ENCODE assay signal across 1 cellular context in genomic region chr7:92987543-92987942, GRCh38.
TF ChIP-seq lines count a peak whose summit lies in the region.

No MANE protein-coding gene starts in this region.

TF ChIP-seq in K562, 482 proteins besides CTCF, POLR2A, EP300 and RAD21:
- TF ChIP-seq ELK1 (CRISPR knock-in tag; IDR thresholded peaks at IDR 0.05), result no peak
- TF ChIP-seq HNRNPH1 (optimal IDR thresholded peaks at IDR 0.05; ENCODE audit: low read depth, low read length), result no peak
- no peak for TF ChIP-seq ZKSCAN8 (CRISPR knock-in tag; IDR thresholded peaks at IDR 0.05)
- no peak for TF ChIP-seq GTF2B (IDR thresholded peaks at IDR 0.05; ENCODE audit: extremely low read depth, insufficient read length)
- no peak for TF ChIP-seq BRD4 (IDR thresholded peaks at IDR 0.05)
